ENCODE assay signal across 8 cellular contexts in genomic region chr4:118834960-118835895, GRCh38. TPM values are rescaled to one million over a fixed set of nuclear protein-coding genes. Genes with fewer than 3 reads are reported as not detected.
DNase-seq lines count a peak whose midpoint lies in the region; ATAC-seq, FAIRE-seq and TF ChIP-seq lines count a peak whose summit lies in the region.

No MANE protein-coding gene starts in this region.

- no peaks in the 10 kb centered on the region for H3K9me3 ChIP-seq in HUES64 (ENCODE audit: insufficient read depth, low read depth, low read length)
- H3K9me3 ChIP-seq in pancreas = no peaks in the 10 kb centered on the region
- H3K9me3 ChIP-seq in vagina = no peaks in the 10 kb centered on the region

- no peak for FAIRE-seq in pancreas (lab: Jason Lieb, UNC)

- H3K27ac ChIP-seq in HUES64 (ENCODE audit: low read depth, low read length) = peak overlapping the region; percentile 91
- H3K27ac ChIP-seq in adipose tissue (ENCODE audit: low read depth, low read length) = peak overlapping the region; percentile 86
- peak overlapping the region; percentile 82 to 96 (median 90) for H3K27ac ChIP-seq in pancreas
- H3K27ac ChIP-seq in vagina = peak overlapping the region; percentile 93

- intact Hi-C loops in cardiac septum (cut with DNase I) (loop anchor here (5.0 kb wide), 1 partner anchor 63 kb away; no protein-coding TSS in a partner anchor), pancreas (cut with DNase I) (no loop called here), vagina (cut with DNase I) (loop anchor here (10.0 kb wide), 2 partner anchors 50 to 60 kb away; partner anchors contain the start of gene SYNPO2)

- no peak for TF ChIP-seq CTCF in pancreas (IDR thresholded peaks at IDR 0.05)
- TF ChIP-seq CTCF in vagina (IDR thresholded peaks at IDR 0.05) = no peak

- WGBS in HUES64 = under 1% methylated on average over 31 of the region's 31 CpGs
- 0 to 1% (median 0%) methylated on average over 31 of the region's 31 CpGs for whole genome bisulfite sequencing in adipose tissue, 3 donors
- 0% methylated on average over 31 of the region's 31 CpGs for WGBS in pancreas, 2 donors

- H3K4me3 ChIP-seq in HUES64 (ENCODE audit: low read length) (peak overlapping the region; percentile 77), pancreas (peak overlapping the region; percentile 63 to 94 (median 90)), vagina (peak overlapping the region; percentile 70 to 100)

- peaks cover 13% of the 10 kb centered on the region; the same call in 1 of the 2 replicates for H3K4me1 ChIP-seq in HUES64 (ENCODE audit: insufficient read depth, low read length)
- peaks cover 4 to 14% (median 12%) of the 10 kb centered on the region in 3 donors for H3K4me1 ChIP-seq in pancreas
- peaks cover 49% of the 10 kb centered on the region for H3K4me1 ChIP-seq in vagina

- H3K36me3 ChIP-seq in HUES64 (ENCODE audit: insufficient read depth, low read length) = peaks cover 37% of the 10 kb centered on the region
- H3K36me3 ChIP-seq in pancreas = peaks cover 0 to 4% (median 0%) of the 10 kb centered on the region in 3 donors
- peaks cover 0 to 10% of the 10 kb centered on the region in 2 donors for H3K36me3 ChIP-seq in vagina

- H3K27me3 ChIP-seq in HUES64 (ENCODE audit: insufficient read depth, low read length) = no peaks in the 10 kb centered on the region
- H3K27me3 ChIP-seq in pancreas = no peaks in the 10 kb centered on the region
- H3K27me3 ChIP-seq in vagina = no peaks in the 10 kb centered on the region

- peak overlapping the region; percentile 87 for H3K9ac ChIP-seq in HUES64 (ENCODE audit: low read depth, low read length)

- DNase-seq in EH (ENCODE audit: low read depth) (peak; percentile 96), SKM-1 (lab: John Stamatoyannopoulos, UW; ENCODE audit: unreplicated experiment) (peak; percentile 65), cardiac septum (ENCODE audit: low spot score) (peak; percentile 91), pancreas (peak; percentile 46 to 69 (median 63)), vagina (ENCODE audit: extremely low spot score in 2 of 2) (peak in 1 of 2 donors; percentile 93)

- peak in 1 of 2 donors; percentile 38 for TF ChIP-seq POLR2A in vagina (IDR thresholded peaks at IDR 0.05)

- ATAC-seq in GM21526 (IDR thresholded peaks at IDR 0.05; ENCODE audit: low FRiP score, unreplicated experiment) (peak; percentile 64), pancreas (peak; percentile 69 to 85 (median 78))

RNA-seq across cellular contexts. Expression of gene SEC24D, which starts 0.7 kb away (rescaled TPM):
- 52.6 TPM for polyA plus RNA-seq in HUES64 (2013, experiment 1 of 2)
- polyA plus RNA-seq in HUES64 (2013, experiment 2 of 2) = 41.5 TPM
- 10 to 100 TPM; 12.2 to 29.4 (median 15.6) TPM for polyA plus RNA-seq in adipose tissue
- total RNA-seq in cardiac septum = 23.7 TPM
- total RNA-seq in pancreas = 10 to 100 TPM; 31.0 to 49.6 (median 41.0) TPM
- 10 to 100 TPM; 10.9 to 20.1 TPM for polyA plus RNA-seq in pancreas
- total RNA-seq in vagina = 24.1 TPM

RNA-seq across cellular contexts. Expression of gene SYNPO2, which starts 53.4 kb away (rescaled TPM):
- polyA plus RNA-seq in HUES64 (2013, experiment 1 of 2) = 1.4 TPM
- polyA plus RNA-seq in HUES64 (2013, experiment 2 of 2) = 1.7 TPM
- polyA plus RNA-seq in adipose tissue (10 to 100 TPM in 2 of 3 donors, 1 to 10 TPM in 1; 2.2 to 28.5 (median 27.8) TPM), pancreas (1 to 10 TPM; 2.9 to 5.3 TPM)
- total RNA-seq in cardiac septum (316 TPM), pancreas (10 to 100 TPM in 1 of 6 donors, 1 to 10 TPM in 5; 2.1 to 10.9 (median 3.9) TPM), vagina (109 TPM)

Comparison
In these comparisons a context has a peak if more than half of its experiments do, and no peak if none do; other contexts are left out.
1. intact Hi-C loops: an anchor here in cardiac septum (5.0 kb wide) and vagina (10.0 kb wide); none called in pancreas.